11 cellular contexts compared by ENCODE assay signal in the genomic region with DNA sequence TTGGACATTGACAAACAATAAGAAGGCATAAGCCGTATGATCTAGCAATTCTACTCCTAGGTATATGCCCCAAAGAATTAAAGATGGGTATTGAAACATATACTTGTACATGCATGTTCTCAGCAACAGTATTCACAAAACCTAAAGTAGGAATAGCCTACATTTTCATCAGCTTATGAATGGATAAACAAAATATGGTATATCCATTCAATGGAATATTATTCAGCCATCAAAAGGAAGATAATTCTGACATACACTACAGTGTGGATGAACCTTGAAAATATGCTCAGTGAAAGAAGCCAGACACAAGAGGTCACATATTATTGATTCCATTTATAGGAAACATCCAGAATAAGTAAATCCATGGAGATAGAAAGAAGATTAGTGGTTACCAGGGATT.
"Had no signal": no experiment of that assay in that cellular context is flagged by ENCODE, and none has a peak within 500 bp of the region (broad histone marks: within the 10 kb centered on the region; RNA-seq: fewer than 3 reads in every experiment).

No MANE protein-coding gene starts in this region.

- FAIRE-seq: H1, H54 had no signal

- ATAC-seq: GM23338, HCT116 had no signal

- H3K9me3 ChIP-seq: HAP-1 had no signal

- H3K4me2 ChIP-seq: GM23338 had no signal

- H3K4me3 ChIP-seq: GM23248, GM23338, HAP-1 had no signal

- H3K4me1 ChIP-seq: HAP-1 had no signal

- H2AFZ ChIP-seq: GM23248, GM23338 had no signal

- H3K9ac ChIP-seq: GM23248 had no signal

- DNase-seq: GM23248, GOT3, H7, H9, HCEC 1CT, HFFc6 had no signal

- H3K36me3 ChIP-seq: HAP-1 had no signal

- H3K27ac ChIP-seq: GM23248 had no signal
